30 cellular contexts compared by ENCODE assay signal in genomic region chr12:89909753-89910152, GRCh38.
"Had no signal": no experiment of that assay in that cellular context is flagged by ENCODE, and none has a peak within 500 bp of the region (broad histone marks: within the 10 kb centered on the region; RNA-seq: fewer than 3 reads in every experiment).

No MANE protein-coding gene starts in this region.

- H3K9ac ChIP-seq: neural progenitor cell, parathyroid adenoma had no signal

- H3K4me3 Mint-ChIP-seq: natural killer cell; nephron; neural progenitor cell; stimulated activated memory B cell treated with anti-CD40 and anti-IgM and Interleukin-4, amounts not matched to agents 10 μg/mL and 1 μg/mL and 100 μg/mL, for 72 hours; stimulated activated naive CD8-positive, alpha-beta T cell treated with anti-CD3 and anti-CD28 coated beads, Interleukin-15, amount 100 ng/mL, for 72 hours had no signal

- H3K4me2 ChIP-seq: neural progenitor cell, smooth muscle cell had no signal

- ATAC-seq: natural killer cell; psoas muscle; right cardiac atrium; sciatic nerve; stimulated activated memory B cell treated with anti-CD40 and anti-IgM and Interleukin-4, amounts not matched to agents 10 μg/mL and 1 μg/mL and 100 μg/mL, for 72 hours; stimulated activated naive CD8-positive, alpha-beta T cell treated with anti-CD3 and anti-CD28 coated beads, Interleukin-15, amount 100 ng/mL, for 72 hours; stimulated activated naive CD8-positive, alpha-beta T cell treated with anti-CD3 and anti-CD28 coated beads, Interleukin-15, Interleukin-2, amounts not matched to agents 100 U/mL and 50 U/mL, for 24 hours had no signal

- H3K4me1 Mint-ChIP-seq: natural killer cell; nephron; neural progenitor cell; stimulated activated memory B cell treated with anti-CD40 and anti-IgM and Interleukin-4, amounts not matched to agents 10 μg/mL and 1 μg/mL and 100 μg/mL, for 72 hours; stimulated activated naive CD8-positive, alpha-beta T cell treated with anti-CD3 and anti-CD28 coated beads, Interleukin-15, amount 100 ng/mL, for 72 hours had no signal

- H3K36me3 Mint-ChIP-seq: natural killer cell had no signal

- H3K27me3 ChIP-seq: neural progenitor cell, ovary, spleen, suprapubic skin, testis, tibial artery, transverse colon, upper lobe of left lung, vagina had no signal

- H3K27me3 Mint-ChIP-seq: stimulated activated memory B cell treated with anti-CD40 and anti-IgM and Interleukin-4, amounts not matched to agents 10 μg/mL and 1 μg/mL and 100 μg/mL, for 72 hours; stimulated activated naive CD8-positive, alpha-beta T cell treated with anti-CD3 and anti-CD28 coated beads, Interleukin-15, amount 100 ng/mL, for 72 hours had no signal

- H3K9me3 Mint-ChIP-seq: natural killer cell; stimulated activated naive CD8-positive, alpha-beta T cell treated with anti-CD3 and anti-CD28 coated beads, Interleukin-15, amount 100 ng/mL, for 72 hours had no signal

- H3K27ac ChIP-seq: neural progenitor cell, ovary, parathyroid adenoma, psoas muscle, skin epidermis, spleen, suprapubic skin, testis, tibial artery, transverse colon, upper lobe of left lung, vagina had no signal

- H3K9me3 ChIP-seq: ovary, psoas muscle, suprapubic skin, testis, tibial artery, upper lobe of left lung, vagina had no signal

- H3K4me1 ChIP-seq: psoas muscle, spleen, suprapubic skin, testis, tibial artery, transverse colon, upper lobe of left lung, vagina had no signal

- DNase-seq: natural killer cell; occipital lobe; ovary; posterior cingulate gyrus; psoas muscle; right cardiac atrium; spleen; stimulated activated CD4-positive, alpha-beta T cell treated with anti-CD3 and anti-CD28 coated beads, Interleukin-12 subunit alpha, Interleukin-12 subunit beta, amount 100 ng/mL, for 4 hours; stimulated activated CD4-positive, alpha-beta T cell treated with anti-CD3 and anti-CD28 coated beads, Interleukin-1b, Interleukin-23, amount 100 ng/mL, for 48 hours; stimulated activated CD4-positive, alpha-beta T cell treated with anti-CD3 and anti-CD28 coated beads, Interleukin-4, amount 100 ng/mL, for 1 hour; stimulated activated CD4-positive, alpha-beta T cell treated with anti-CD3 and anti-CD28 coated beads, Interleukin-4, amount 100 ng/mL, for 4 hours; stimulated activated CD8-positive, alpha-beta memory T cell treated with anti-CD3 and anti-CD28 coated beads, Interleukin-4, amount 100 ng/mL, for 48 hours; stimulated activated naive CD4-positive, alpha-beta T cell; stimulated activated naive CD8-positive, alpha-beta T cell treated with anti-CD3 and anti-CD28 coated beads, Interleukin-15, amount 100 ng/mL, for 72 hours; stimulated activated naive CD8-positive, alpha-beta T cell treated with anti-CD3 and anti-CD28 coated beads, Interleukin-15, Interleukin-2, amounts not matched to agents 100 U/mL and 50 U/mL, for 24 hours; substantia nigra; testis; tibial artery; transverse colon; upper lobe of left lung had no signal

- H3K36me3 ChIP-seq: neural progenitor cell, ovary, spleen, suprapubic skin, tibial artery, transverse colon, upper lobe of left lung, vagina had no signal

- H3K4me3 ChIP-seq: neural progenitor cell, ovary, psoas muscle, skin epidermis, smooth muscle cell, spleen, suprapubic skin, testis, tibial artery, transverse colon, upper lobe of left lung, vagina had no signal

- H3K27ac Mint-ChIP-seq: natural killer cell; nephron; neural progenitor cell; progenitor cell of endocrine pancreas; stimulated activated memory B cell treated with anti-CD40 and anti-IgM and Interleukin-4, amounts not matched to agents 10 μg/mL and 1 μg/mL and 100 μg/mL, for 72 hours had no signal

- H3K79me2 ChIP-seq: parathyroid adenoma had no signal
